In genomic region chr16:86019446-86020047, GRCh38 we compare ENCODE assay signal across 13 cellular contexts.
DNase-seq lines count a peak whose midpoint lies in the region; ATAC-seq and TF ChIP-seq lines count a peak whose summit lies in the region.
"Had no signal": no experiment of that assay in that cellular context is flagged by ENCODE, and none has a peak within 500 bp of the region (broad histone marks: within the 10 kb centered on the region; RNA-seq: fewer than 3 reads in every experiment).

No MANE protein-coding gene starts in this region.

- H3K9me3 Mint-ChIP-seq in activated T-cell treated with anti-CD3 and anti-CD28 coated beads, Interleukin-2, amount 50 U/mL, for 4 hours = peaks cover 21% of the 10 kb centered on the region

- TF ChIP-seq CTCF in OCI-LY7 (conservative IDR thresholded peaks at IDR 0.05; ENCODE audit: low read length) (peak; percentile 67), fibroblast of the aortic adventitia (IDR thresholded peaks at IDR 0.05; ENCODE audit: insufficient read depth, low read length) (peak; percentile 28), smooth muscle cell (IDR thresholded peaks at IDR 0.05; ENCODE audit: borderline replicate concordance, insufficient read depth, poor library complexity, severe bottlenecking) (peak; percentile 44), GM20000 (IDR thresholded peaks at IDR 0.05; ENCODE audit: extremely low read depth, missing control alignments) (no peak)

- 54% methylated on average over 14 of the region's 14 CpGs for WGBS in smooth muscle cell (ENCODE audit: low lambda C conversion rate)

- H3K9me3 ChIP-seq in OCI-LY7 (ENCODE audit: low read length) (peaks cover 10% of the 10 kb centered on the region; the same call in 1 of the 2 replicates), smooth muscle cell (replicated peaks; ENCODE audit: low read depth) (peaks cover 8% of the 10 kb centered on the region)

- no peak overlapping the region for H3K4me3 Mint-ChIP-seq in activated T-cell treated with anti-CD3 and anti-CD28 coated beads, Interleukin-2, amount 50 U/mL, for 4 hours

- BruUV-seq in OCI-LY7 (replicated peaks; lab: Mats Ljungman, UMichigan) = no TSS peak

- H2AFZ ChIP-seq in OCI-LY7 (ENCODE audit: low read length) (no peak overlapping the region), smooth muscle cell (ENCODE audit: low read depth) (no peak overlapping the region)

- H3F3A ChIP-seq in smooth muscle cell (ENCODE audit: low read depth) = no peaks in the 10 kb centered on the region

- H3K36me3 ChIP-seq in OCI-LY7 (ENCODE audit: insufficient read depth, low read length) = no peaks in the 10 kb centered on the region
- no peaks in the 10 kb centered on the region for H3K36me3 ChIP-seq in smooth muscle cell (ENCODE audit: low read depth)
- H3K36me3 ChIP-seq: vagina had no signal

- H3K79me2 ChIP-seq in OCI-LY7 (ENCODE audit: insufficient read depth, low read depth, low read length) (no peaks in the 10 kb centered on the region), smooth muscle cell (ENCODE audit: low read depth) (no peaks in the 10 kb centered on the region)

- H3K27ac ChIP-seq in OCI-LY7 (ENCODE audit: low read depth, low read length, poor library complexity, severe bottlenecking) (no peak overlapping the region), smooth muscle cell (ENCODE audit: low read depth) (no peak overlapping the region)
- H3K27ac ChIP-seq: vagina had no signal

- H4K20me1 ChIP-seq in OCI-LY7 (ENCODE audit: insufficient read depth, low read length) (no peaks in the 10 kb centered on the region), smooth muscle cell (ENCODE audit: low read depth) (no peaks in the 10 kb centered on the region)

- intact Hi-C loops in OCI-LY7 (cut with micrococcal nuclease; ENCODE audit: unreplicated experiment) = loop anchor here (10.0 kb wide), 1 partner anchor 125 kb away; the partner anchor contains the start of gene IRF8

- H3K4me1 ChIP-seq in OCI-LY7 (ENCODE audit: insufficient read depth, low read length, poor library complexity, severe bottlenecking) (no peaks in the 10 kb centered on the region), smooth muscle cell (ENCODE audit: low read depth) (no peaks in the 10 kb centered on the region)
- H3K4me1 ChIP-seq: vagina had no signal

- peaks cover 2% of the 10 kb centered on the region for H3K4me1 Mint-ChIP-seq in activated T-cell treated with anti-CD3 and anti-CD28 coated beads, Interleukin-2, amount 50 U/mL, for 4 hours (ENCODE audit: low read depth)

- ATAC-seq in activated T-cell treated with anti-CD3 and anti-CD28 coated beads, Interleukin-2, amount 50 U/mL, for 4 hours = no peak

- peaks cover 43% of the 10 kb centered on the region for H3K27me3 Mint-ChIP-seq in activated T-cell treated with anti-CD3 and anti-CD28 coated beads, Interleukin-2, amount 50 U/mL, for 4 hours (ENCODE audit: low read depth)

- peak; percentile 38 to 41 for DNase-seq in activated T-cell treated with anti-CD3 and anti-CD28 coated beads, Interleukin-2, amount 50 U/mL, for 48 hours
- DNase-seq in activated T-cell treated with anti-CD3 and anti-CD28 coated beads, Interleukin-2, amount 50 U/mL, for 4 hours = no peak
- DNase-seq in OCI-LY7 (ENCODE audit: low spot score) (peak; percentile 8), fibroblast of the aortic adventitia (ENCODE audit: low read depth) (no peak), smooth muscle cell (lab: John Stamatoyannopoulos, UW; ENCODE audit: unreplicated experiment) (no peak), NCI-H526 treated with DMSO at 0.1 percent for 48 hours (lab: John Stamatoyannopoulos, UW) (no peak), GM20000 (ENCODE audit: low spot score) (no peak), NCI-H524 (lab: John Stamatoyannopoulos, UW) (no peak)
- DNase-seq: activated gamma-delta T cell treated with Interleukin-2 at 50 U/mL for 16 hours, AML-193, NCI-H1105 treated with DMSO at 0.1 percent for 48 hours, nucleus accumbens had no signal

- H3K4me3 ChIP-seq in OCI-LY7 (ENCODE audit: low read depth, low read length, poor library complexity, severe bottlenecking) (no peak overlapping the region), fibroblast of the aortic adventitia (ENCODE audit: low read depth, low read length) (no peak overlapping the region), smooth muscle cell (no peak overlapping the region)
- H3K4me3 ChIP-seq: vagina had no signal

- H3K36me3 Mint-ChIP-seq in activated T-cell treated with anti-CD3 and anti-CD28 coated beads, Interleukin-2, amount 50 U/mL, for 4 hours (ENCODE audit: insufficient read depth) = no peaks in the 10 kb centered on the region

- H3K27me3 ChIP-seq in smooth muscle cell (ENCODE audit: low read depth) = peaks cover 4% of the 10 kb centered on the region
- H3K27me3 ChIP-seq: vagina had no signal

- no peak overlapping the region for H3K9ac ChIP-seq in smooth muscle cell (ENCODE audit: low read depth)

- no peaks in the 10 kb centered on the region for H3K9me2 ChIP-seq in OCI-LY7 (ENCODE audit: insufficient read depth, low read length)

- POLR2A ChIA-PET in OCI-LY7 (lab: Charles Lee) = interaction anchor here (1.1 kb wide), 1 partner anchor 198 kb away, joined by 3 read pairs; no protein-coding TSS in a partner anchor

- H3K4me2 ChIP-seq in OCI-LY7 (ENCODE audit: low read length) = no peak overlapping the region
- H3K4me2 ChIP-seq in smooth muscle cell = no peak overlapping the region

- CTCF ChIA-PET in OCI-LY7 (lab: Charles Lee; ENCODE audit: unreplicated experiment) = no interaction called here

Comparison
In these comparisons a context has a peak if more than half of its experiments do, and no peak if none do; other contexts are left out.
1. DNase-seq: peak in activated T-cell treated with anti-CD3 and anti-CD28 coated beads, Interleukin-2, amount 50 U/mL, for 48 hours (2 of 2) and OCI-LY7 (single experiment); none in activated T-cell treated with anti-CD3 and anti-CD28 coated beads, Interleukin-2, amount 50 U/mL, for 4 hours (single experiment), fibroblast of the aortic adventitia (single experiment), smooth muscle cell (single experiment), NCI-H526 treated with DMSO at 0.1 percent for 48 hours (single experiment), GM20000 (single experiment) and NCI-H524 (0 of 2).